ENCODE assay signal across 26 cellular contexts in the genomic region with DNA sequence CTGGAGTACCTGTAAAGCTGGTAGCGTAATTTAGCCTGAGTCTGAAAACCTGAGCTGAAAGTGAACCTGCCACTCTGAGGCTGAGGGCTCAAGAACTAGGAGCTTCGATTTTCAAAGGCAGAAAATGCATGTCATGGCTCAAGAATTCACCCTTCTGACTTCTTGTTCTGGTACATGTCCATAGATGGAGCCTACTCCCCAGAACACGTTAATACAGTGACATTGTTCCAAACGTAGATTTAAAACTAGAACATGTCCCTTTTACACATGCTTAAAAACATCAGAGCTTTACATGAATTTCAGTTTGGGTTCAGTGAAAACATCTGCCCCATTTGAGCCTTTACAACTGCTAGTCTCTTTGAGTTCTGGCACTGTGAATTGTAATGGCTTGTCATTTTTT.
"Had no signal": no experiment of that assay in that cellular context is flagged by ENCODE, and none has a peak within 500 bp of the region (broad histone marks: within the 10 kb centered on the region; RNA-seq: fewer than 3 reads in every experiment).

No MANE protein-coding gene starts in this region.

- H3K4me1 ChIP-seq: body of pancreas, foreskin keratinocyte, gastrocnemius medialis had no signal

- H3K27ac ChIP-seq: body of pancreas, epithelial cell of prostate, foreskin keratinocyte, gastrocnemius medialis, WERI-Rb-1 had no signal

- H3K27me3 ChIP-seq: body of pancreas, foreskin keratinocyte, gastrocnemius medialis had no signal

- H3K4me3 ChIP-seq: body of pancreas, gastrocnemius medialis had no signal

- ATAC-seq: activated CD4-positive, CD25-positive, alpha-beta regulatory T cell treated with anti-CD3 and anti-CD28 coated beads, Interleukin-2, amount 50 U/mL, for 24 hours; activated CD8-positive, alpha-beta T cell treated with anti-CD3 and anti-CD28 coated beads for 36 hours; activated T-cell treated with anti-CD3 and anti-CD28 coated beads, Interleukin-2, amount 50 U/mL, for 4 hours; activated T-helper 17 cell treated with anti-CD3 and anti-CD28 coated beads, Interleukin-2, amount 50 U/mL, for 72 hours; body of pancreas; foreskin keratinocyte; gastrocnemius medialis; T-helper 17 cell had no signal

- H3K9me3 ChIP-seq: body of pancreas, gastrocnemius medialis had no signal

- DNase-seq: activated B cell treated with CpG ODN at 0.5 μM for 24 hours; activated CD4-positive, alpha-beta T cell treated with anti-CD3 and anti-CD28 coated beads for 48 hours; activated CD4-positive, alpha-beta T cell treated with anti-CD3 and anti-CD28 coated beads, Interleukin-2, amount 50 U/mL, for 1 hour; activated CD4-positive, alpha-beta T cell treated with anti-CD3 and anti-CD28 coated beads, Interleukin-2, amount 50 U/mL, for 48 hours; activated CD8-positive, alpha-beta memory T cell treated with anti-CD3 and anti-CD28 coated beads for 24 hours; activated CD8-positive, alpha-beta T cell treated with anti-CD3 and anti-CD28 coated beads for 36 hours; activated effector memory CD4-positive, alpha-beta T cell treated with Interleukin-2 at 50 U/mL for 16 hours; activated gamma-delta T cell treated with Interleukin-2 at 50 U/mL for 16 hours; activated naive CD4-positive, alpha-beta T cell treated with anti-CD3 and anti-CD28 coated beads, Interleukin-2, amount 50 U/mL, for 16 hours; activated naive CD4-positive, alpha-beta T cell treated with Interleukin-2 at 50 U/mL for 16 hours; activated T-cell treated with anti-CD3 and anti-CD28 coated beads, Interleukin-2, amount 50 U/mL, for 4 hours; amniotic stem cell; anterior cingulate cortex; body of pancreas; caudate nucleus; effector CD8-positive, alpha-beta T cell; foreskin keratinocyte; gastrocnemius medialis; SW 1271; T-helper 1 cell; T-helper 17 cell; T1000; WERI-Rb-1 had no signal

- H3K36me3 ChIP-seq: gastrocnemius medialis, WERI-Rb-1 had no signal
